ENCODE assay signal across 9 cellular contexts in genomic region chr2:74816540-74817331, GRCh38. TPM values are rescaled to one million over a fixed set of nuclear protein-coding genes. Genes with fewer than 3 reads are reported as not detected.
DNase-seq lines count a peak whose midpoint lies in the region; ATAC-seq lines count a peak whose summit lies in the region.
"Had no signal": no experiment of that assay in that cellular context is flagged by ENCODE, and none has a peak within 500 bp of the region (broad histone marks: within the 10 kb centered on the region; RNA-seq: fewer than 3 reads in every experiment).

No MANE protein-coding gene starts in this region.

- peaks cover 7 to 16% of the 10 kb centered on the region in 2 donors for H3K4me1 ChIP-seq in mucosa of rectum (ENCODE audit: control insufficient read depth in 2 of 2, insufficient read depth in 2 of 2, low read length in 2 of 2)

- DNase-seq in Caki2 (ENCODE audit: low read depth) (peak; percentile 49), SKM-1 (lab: John Stamatoyannopoulos, UW; ENCODE audit: unreplicated experiment) (peak; percentile 82), HK-2 (ENCODE audit: unreplicated experiment) (no peak), COLO829 (ENCODE audit: low spot score) (no peak), occipital lobe (lab: John Stamatoyannopoulos, UW) (no peak)
- DNase-seq in Jurkat, Clone E6-1 (ENCODE audit: low read depth, low spot score) = peak; percentile 44
- DNase-seq: stimulated activated CD4-positive, alpha-beta T cell treated with anti-CD3 and anti-CD28 coated beads, Interleukin-2, amount 100 ng/mL, for 24 hours had no signal

- no peak for ATAC-seq in GM19455 (IDR thresholded peaks at IDR 0.05; ENCODE audit: unreplicated experiment)

- H3K9ac ChIP-seq in mucosa of rectum (ENCODE audit: low read depth in 1 of 2, low read length in 2 of 2) = no peak overlapping the region

- H3K27me3 ChIP-seq in mucosa of rectum (ENCODE audit: control insufficient read depth in 2 of 2, insufficient read depth in 2 of 2, low read length in 2 of 2) = no peaks in the 10 kb centered on the region

- H3K36me3 ChIP-seq in mucosa of rectum (ENCODE audit: control insufficient read depth in 2 of 2, insufficient read depth in 2 of 2, low read length in 2 of 2) = no peaks in the 10 kb centered on the region

- H3K4me3 ChIP-seq in Jurkat, Clone E6-1 (ENCODE audit: low read length) = no peak overlapping the region
- peak overlapping the region in 1 of 2 donors; percentile 23 for H3K4me3 ChIP-seq in mucosa of rectum (ENCODE audit: low read length in 2 of 2)

- H3K9me3 ChIP-seq in mucosa of rectum (ENCODE audit: control insufficient read depth in 2 of 2, low read length in 2 of 2) = no peaks in the 10 kb centered on the region

- in situ Hi-C loops in Caki2 (cut with HindIII; ENCODE audit: low pct_unique_long_range_greater_than_20kb, low sequenced_read_pairs) = no loop called here

- peak overlapping the region; percentile 55 to 58 for H3K27ac ChIP-seq in mucosa of rectum (ENCODE audit: low read depth in 2 of 2, low read length in 2 of 2)

RNA-seq across cellular contexts. Expression of gene HK2, which starts 17.2 kb away (rescaled TPM):
- total RNA-seq in Caki2 (2014; rRNA removed; shearing (Covaris generic); ENCODE audit: low replicate concordance) = 37.4 and 45.6 TPM in 2 replicates
- 17.0 TPM for polyA plus RNA-seq in Jurkat, Clone E6-1 (2012; ENCODE audit: insufficient read depth, insufficient read length)
- 5.3 TPM for total RNA-seq in occipital lobe

Comparison
In these comparisons a context has a peak if more than half of its experiments do, and no peak if none do; other contexts are left out.
1. DNase-seq: peak in Caki2 (single experiment), Jurkat, Clone E6-1 (single experiment) and SKM-1 (single experiment); none in HK-2 (single experiment), COLO829 (single experiment) and occipital lobe (single experiment).